Comparison of ENCODE assay signal across 9 cellular contexts in genomic region chr19:10662384-10663251, GRCh38. TPM values are rescaled to one million over a fixed set of nuclear protein-coding genes. Genes with fewer than 3 reads are reported as not detected.
DNase-seq lines count a peak whose midpoint lies in the region; ATAC-seq and TF ChIP-seq lines count a peak whose summit lies in the region.
"Had no signal": no experiment of that assay in that cellular context is flagged by ENCODE, and none has a peak within 500 bp of the region (broad histone marks: within the 10 kb centered on the region; RNA-seq: fewer than 3 reads in every experiment).

No MANE protein-coding gene starts in this region.

- H3K9ac ChIP-seq in smooth muscle cell (ENCODE audit: low read depth), result no peak overlapping the region

- H3K27me3 ChIP-seq in smooth muscle cell (ENCODE audit: low read depth), result no peaks in the 10 kb centered on the region

- H3K4me3 Mint-ChIP-seq in T-cell, result peak overlapping the region; percentile 4 to 58 (median 19)
- peak overlapping the region; percentile 53 for H3K4me3 Mint-ChIP-seq in endothelial cell (ENCODE audit: unreplicated experiment)

- no peaks in the 10 kb centered on the region for H3K9me3 ChIP-seq in smooth muscle cell (replicated peaks; ENCODE audit: low read depth)
- H3K9me3 ChIP-seq: A549 had no signal

- H3K4me2 ChIP-seq in smooth muscle cell, result peak overlapping the region; percentile 26
- H3K4me2 ChIP-seq: A549 had no signal

- CTCF ChIA-PET in T-cell (lab: Charles Lee), result no interaction called here

- H3F3A ChIP-seq in smooth muscle cell (ENCODE audit: low read depth), result no peaks in the 10 kb centered on the region

- H3K36me3 Mint-ChIP-seq in T-cell (no peaks in the 10 kb centered on the region), endothelial cell (ENCODE audit: low read depth, unreplicated experiment) (peaks cover 11% of the 10 kb centered on the region)

- peaks cover 52 to 74% (median 67%) of the 10 kb centered on the region in 3 donors for H3K4me1 Mint-ChIP-seq in T-cell
- peaks cover 7% of the 10 kb centered on the region for H3K4me1 Mint-ChIP-seq in endothelial cell (ENCODE audit: unreplicated experiment)

- H3K27ac Mint-ChIP-seq in T-cell, result peak overlapping the region; percentile 68 to 82
- H3K27ac Mint-ChIP-seq in endothelial cell (ENCODE audit: unreplicated experiment), result peak overlapping the region; percentile 30

- DNase-seq in activated CD4-positive, CD25-positive, alpha-beta regulatory T cell treated with anti-CD3 and anti-CD28 coated beads, Interleukin-2, amount 50 U/mL, for 72 hours, result no peak
- DNase-seq in T-cell (no peak), endothelial cell (ENCODE audit: low spot score) (no peak), smooth muscle cell (lab: John Stamatoyannopoulos, UW; ENCODE audit: unreplicated experiment) (no peak), midbrain (lab: John Stamatoyannopoulos, UW) (no peak), EL (no peak), GM20000 (ENCODE audit: low spot score) (no peak)

- peaks cover 8% of the 10 kb centered on the region for H3K4me1 ChIP-seq in smooth muscle cell (ENCODE audit: low read depth)

- H3K9me3 Mint-ChIP-seq in T-cell (no peaks in the 10 kb centered on the region), endothelial cell (ENCODE audit: unreplicated experiment) (no peaks in the 10 kb centered on the region)

- peaks cover 100% of the 10 kb centered on the region for H4K20me1 ChIP-seq in smooth muscle cell (ENCODE audit: low read depth)

- no peaks in the 10 kb centered on the region for H3K36me3 ChIP-seq in smooth muscle cell (ENCODE audit: low read depth)

- TF ChIP-seq CTCF in endothelial cell (IDR thresholded peaks at IDR 0.05; ENCODE audit: unreplicated experiment) (no peak), smooth muscle cell (IDR thresholded peaks at IDR 0.05; ENCODE audit: borderline replicate concordance, insufficient read depth, poor library complexity, severe bottlenecking) (no peak), GM20000 (IDR thresholded peaks at IDR 0.05; ENCODE audit: extremely low read depth, missing control alignments) (no peak)

- peak; percentile 7 to 41 for ATAC-seq in activated CD4-positive, CD25-positive, alpha-beta regulatory T cell treated with anti-CD3 and anti-CD28 coated beads, Interleukin-2, amount 50 U/mL, for 24 hours
- no peak for ATAC-seq in T-cell (replicated peaks in 1 of 4)
- ATAC-seq: A549 had no signal

- H3K4me3 ChIP-seq in smooth muscle cell, result no peak overlapping the region
- H3K4me3 ChIP-seq: A549 had no signal

- no peaks in the 10 kb centered on the region for H3K27me3 Mint-ChIP-seq in T-cell
- H3K27me3 Mint-ChIP-seq in endothelial cell (ENCODE audit: unreplicated experiment), result peaks cover 3% of the 10 kb centered on the region

- peaks cover 100% of the 10 kb centered on the region for H3K79me2 ChIP-seq in smooth muscle cell (ENCODE audit: low read depth)

- H2AFZ ChIP-seq in smooth muscle cell (ENCODE audit: low read depth), result no peak overlapping the region

- POLR2A ChIA-PET in T-cell (lab: Charles Lee), result interaction anchor here in 1 of 2 donors (0.5 kb wide), 1 partner anchor 66 kb away, joined by 4 read pairs; no protein-coding TSS in a partner anchor

- 73% methylated on average over 14 of the region's 14 CpGs for WGBS in smooth muscle cell (ENCODE audit: low lambda C conversion rate)

- no peak overlapping the region for H3K27ac ChIP-seq in smooth muscle cell (ENCODE audit: low read depth)
- H3K27ac ChIP-seq: A549 had no signal

RNA-seq across cellular contexts. Expression of gene ILF3, which starts 8.5 kb away (rescaled TPM):
- total RNA-seq in T-cell (100 to 1,000 TPM; 331 to 490 (median 370) TPM), endothelial cell (ENCODE audit: unreplicated experiment) (330 TPM), smooth muscle cell (78.0 and 125 TPM in 2 replicates)
- 108 and 118 TPM in 2 replicates for polyA plus RNA-seq in smooth muscle cell

RNA-seq across cellular contexts. Expression of gene SLC44A2, which starts 37.3 kb away (rescaled TPM):
- 100 to 1,000 TPM; 204 to 228 (median 218) TPM for total RNA-seq in T-cell
- 272 TPM for total RNA-seq in endothelial cell (ENCODE audit: unreplicated experiment)
- total RNA-seq in smooth muscle cell, result 59.7 and 79.5 TPM in 2 replicates
- polyA plus RNA-seq in smooth muscle cell, result 123 and 156 TPM in 2 replicates

RNA-seq across cellular contexts. Expression of gene QTRT1, which starts 38.6 kb away (rescaled TPM):
- 10 to 100 TPM; 47.7 to 68.1 (median 55.1) TPM for total RNA-seq in T-cell
- total RNA-seq in endothelial cell (ENCODE audit: unreplicated experiment), result 32.5 TPM
- 13.3 and 16.0 TPM in 2 replicates for total RNA-seq in smooth muscle cell
- polyA plus RNA-seq in smooth muscle cell, result 42.3 and 49.4 TPM in 2 replicates

RNA-seq across cellular contexts. Expression of gene DNM2, which starts 55.3 kb away (rescaled TPM):
- total RNA-seq in T-cell, result 100 to 1,000 TPM; 272 to 329 (median 297) TPM
- 184 TPM for total RNA-seq in endothelial cell (ENCODE audit: unreplicated experiment)
- total RNA-seq in smooth muscle cell, result 46.4 and 65.1 TPM in 2 replicates
- polyA plus RNA-seq in smooth muscle cell, result 93.2 and 111 TPM in 2 replicates

Comparison
In these comparisons a context has a peak if more than half of its experiments do, and no peak if none do; other contexts are left out.
1. ATAC-seq: peak in activated CD4-positive, CD25-positive, alpha-beta regulatory T cell treated with anti-CD3 and anti-CD28 coated beads, Interleukin-2, amount 50 U/mL, for 24 hours (2 of 2); none in T-cell (0 of 4).